Comparison of ENCODE assay signal across 10 cellular contexts in genomic region chr16:70127706-70128105, GRCh38. TPM values are rescaled to one million over a fixed set of nuclear protein-coding genes. Genes with fewer than 3 reads are reported as not detected.
A peak's percentile ranks its signal among the peaks of the same experiment; 100 is the strongest.
DNase-seq lines count a peak whose midpoint lies in the region; ATAC-seq and TF ChIP-seq lines count a peak whose summit lies in the region.
"Not testable (repeated sequence)": the region's sequence is repeated elsewhere in the genome, so short reads cannot be mapped to it uniquely, and the experiment has no call there.
"Had no signal": no experiment of that assay in that cellular context is flagged by ENCODE, and none has a peak within 500 bp of the region (broad histone marks: within the 10 kb centered on the region; RNA-seq: fewer than 3 reads in every experiment).

No MANE protein-coding gene starts in this region.

- H3K4me3 ChIP-seq in GM23338: not testable (repeated sequence)

- not testable (repeated sequence) for H3F3A ChIP-seq in GM23338 (replicated peaks; ENCODE audit: low read depth)

- peaks cover 14% of the 10 kb centered on the region for H4K20me1 ChIP-seq in GM23338 (replicated peaks; ENCODE audit: insufficient read depth)

- not testable (repeated sequence) for H3K27me3 Mint-ChIP-seq in GM23338 (ENCODE audit: insufficient read depth, low read depth, poor library complexity); WTC11 (ENCODE audit: low read depth)

- peaks cover 31% of the 10 kb centered on the region for H3K36me3 ChIP-seq in GM23338 (ENCODE audit: insufficient read depth)

- H3K27ac ChIP-seq in GM23338 (ENCODE audit: low read depth); foreskin keratinocyte: not testable (repeated sequence)

- not testable (repeated sequence) for H2AFZ ChIP-seq in GM23338

- not testable (repeated sequence) for H3K4me2 ChIP-seq in GM23338

- H3K4me1 Mint-ChIP-seq in GM23338, WTC11: not testable (repeated sequence)

- CTCF ChIA-PET in WTC11 (lab: Charles Lee): not testable (repeated sequence)

- TF ChIP-seq CTCF in GM23338 (conservative IDR thresholded peaks at IDR 0.05; ENCODE audit: low read depth in 2 of 2); WTC11 (IDR thresholded peaks at IDR 0.05); foreskin keratinocyte (conservative IDR thresholded peaks at IDR 0.05): not testable (repeated sequence)

- ATAC-seq in GM23338: peak; percentile 37; the same call in 1 of the 3 replicates
- peak; percentile 34; the same call in 1 of the 2 replicates for ATAC-seq in WTC11
- ATAC-seq in foreskin keratinocyte: peak; percentile 8
- ATAC-seq in left cardiac atrium: peak; percentile 17 to 30
- ATAC-seq in left lobe of liver: peak; percentile 29

- H3K4me3 Mint-ChIP-seq in GM23338, WTC11: not testable (repeated sequence)

- POLR2A ChIA-PET in WTC11 (lab: Charles Lee): not testable (repeated sequence)

- H3K79me2 ChIP-seq in GM23338 (replicated peaks; ENCODE audit: insufficient read depth): not testable (repeated sequence)

- not testable (repeated sequence) for H3K4me1 ChIP-seq in GM23338 (ENCODE audit: insufficient read depth); foreskin keratinocyte

- intact Hi-C loops in cardiac septum (cut with DNase I); left cardiac atrium (cut with DNase I): not testable (repeated sequence)

- not testable (repeated sequence) for H3K27me3 ChIP-seq in GM23338 (ENCODE audit: insufficient read depth); foreskin keratinocyte

- DNase-seq in GM23338 (ENCODE audit: low spot score); WTC11 (ENCODE audit: low spot score); foreskin keratinocyte; left cardiac atrium; left lobe of liver (ENCODE audit: low spot score): not testable (repeated sequence)
- DNase-seq in cardiac septum (ENCODE audit: low spot score) (peak; percentile 36), pons (ENCODE audit: low spot score) (peak; percentile 26)

- not testable (repeated sequence) for H3K9me3 Mint-ChIP-seq in GM23338, WTC11

- H3K36me3 Mint-ChIP-seq in GM23338 (ENCODE audit: low read depth) (peaks cover 61% of the 10 kb centered on the region), WTC11 (peaks cover 29% of the 10 kb centered on the region)

- H3K27ac Mint-ChIP-seq in GM23338, WTC11: not testable (repeated sequence)

- not testable (repeated sequence) for H3K9me2 ChIP-seq in GM23338 (ENCODE audit: insufficient read depth)

RNA-seq across cellular contexts. Expression of gene PDPR, which starts 13.6 kb away (rescaled TPM):
- total RNA-seq in GM23338 (2014; rRNA removed; shearing (Covaris generic)): 35.7 and 38.2 TPM in 2 replicates
- polyA plus RNA-seq in GM23338 (2016; fragmentation: Nextera tagmentation; extraction: Ambion mirVana) (7.8 and 8.3 TPM in 2 replicates), foreskin keratinocyte (3.5 and 6.6 TPM in 2 replicates)
- total RNA-seq in WTC11 (2021) (27.8 to 30.3 TPM (median 28.5 TPM) in 3 replicates), foreskin keratinocyte (13.9 and 20.4 TPM in 2 replicates), cardiac septum (22.5 TPM), left cardiac atrium (10 to 100 TPM; 18.8 to 39.5 TPM), left lobe of liver (7.8 TPM)

RNA-seq across cellular contexts. Expression of gene CLEC18C, which starts 45.9 kb away (rescaled TPM):
- not detected in 2 replicates for total RNA-seq in GM23338 (2014; rRNA removed; shearing (Covaris generic))
- polyA plus RNA-seq in GM23338 (2016; fragmentation: Nextera tagmentation; extraction: Ambion mirVana): 0.06 and 0.16 TPM in 2 replicates
- 0.11 to 0.48 TPM (median 0.18 TPM) in 3 replicates for total RNA-seq in WTC11 (2021)
- 0.07 TPM in 1 of 2 replicates, not detected in the other for total RNA-seq in foreskin keratinocyte
- polyA plus RNA-seq in foreskin keratinocyte: 0.02 TPM in 1 of 2 replicates, not detected in the other
- total RNA-seq in cardiac septum: 0.11 TPM
- under 1 TPM; 0.24 to 0.73 TPM for total RNA-seq in left cardiac atrium
- 0.40 TPM for total RNA-seq in left lobe of liver
- total RNA-seq: CD4-positive, alpha-beta T cell had no signal
- polyA plus RNA-seq: CD14-positive monocyte; CD8-positive, alpha-beta memory T cell had no signal
